21 cellular contexts compared by ENCODE assay signal in the genomic region with DNA sequence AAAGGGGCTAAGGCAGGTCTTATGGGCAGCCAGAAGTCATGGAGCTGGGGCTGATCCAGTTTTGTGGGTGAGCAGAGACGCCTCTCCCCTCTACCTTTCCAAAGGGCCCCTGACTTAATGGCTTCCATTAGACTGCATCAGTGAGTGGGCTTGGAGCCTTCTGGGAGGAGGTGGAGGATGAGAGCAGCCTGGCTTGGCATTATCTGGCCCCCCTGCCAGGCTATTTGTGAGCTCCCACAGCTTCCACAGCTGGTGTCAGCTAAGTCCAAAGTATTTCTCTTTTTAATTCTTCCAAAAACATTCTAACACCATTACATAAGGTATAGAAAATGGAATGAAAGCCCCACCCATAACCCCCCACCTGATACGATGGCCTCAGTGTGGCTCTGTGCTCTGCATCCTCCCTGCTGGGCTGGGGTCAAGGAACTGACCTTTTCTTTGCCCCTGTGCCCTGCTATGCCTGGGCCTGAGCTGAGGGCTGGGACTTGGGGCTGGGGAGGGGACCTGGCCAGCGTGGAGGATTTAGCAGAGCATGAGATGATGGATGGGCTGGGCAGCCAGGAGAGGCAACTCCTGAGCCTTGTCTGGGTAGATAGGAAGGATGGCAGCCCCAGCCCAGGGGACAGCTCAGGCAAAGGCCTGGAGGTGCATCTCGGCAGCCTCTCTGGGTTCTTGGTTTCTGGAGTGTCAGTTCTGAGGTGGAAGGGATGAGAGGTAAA. TPM values are rescaled to one million over a fixed set of nuclear protein-coding genes. Genes with fewer than 3 reads are reported as not detected.
A peak's percentile ranks its signal among the peaks of the same experiment; 100 is the strongest.
DNase-seq lines count a peak whose midpoint lies in the region; FAIRE-seq and TF ChIP-seq lines count a peak whose summit lies in the region.
"Had no signal": no experiment of that assay in that cellular context is flagged by ENCODE, and none has a peak within 500 bp of the region (broad histone marks: within the 10 kb centered on the region; RNA-seq: fewer than 3 reads in every experiment).

No MANE protein-coding gene starts in this region.

- H4K8ac ChIP-seq in mesendoderm (ENCODE audit: low read depth, low read length), result no peak overlapping the region

- H3K79me2 ChIP-seq in mesendoderm (ENCODE audit: control insufficient read depth, insufficient read depth, low read length), result no peaks in the 10 kb centered on the region

- no peaks in the 10 kb centered on the region for H3K79me1 ChIP-seq in mesendoderm (ENCODE audit: low read length)

- H3K27me3 ChIP-seq in mesendoderm (ENCODE audit: insufficient read depth, low read length, poor library complexity), result no peaks in the 10 kb centered on the region
- H3K27me3 ChIP-seq: body of pancreas, gastroesophageal sphincter had no signal

- H4K5ac ChIP-seq in mesendoderm (ENCODE audit: low read length), result no peak overlapping the region

- no peak overlapping the region for H2BK120ac ChIP-seq in mesendoderm (ENCODE audit: low read depth, low read length)

- H2AK5ac ChIP-seq in mesendoderm (ENCODE audit: low read length), result no peak overlapping the region

- H3K18ac ChIP-seq in mesendoderm (ENCODE audit: low read length), result no peak overlapping the region

- TF ChIP-seq POLR2A in H54 (IDR thresholded peaks at IDR 0.05; ENCODE audit: low read depth, low read length), result no peak

- no CpG with 5 or more reads among the region's 4 CpGs for WGBS in mesendoderm (ENCODE audit: extremely low coverage, insufficient coverage, low lambda C conversion rate)

- H3K27ac ChIP-seq in mesendoderm (ENCODE audit: low read depth, low read length), result no peak overlapping the region
- H3K27ac ChIP-seq: body of pancreas, gastroesophageal sphincter, lower lobe of right lung, prostate gland, thoracic aorta had no signal

- no peak overlapping the region for H2BK5ac ChIP-seq in mesendoderm (ENCODE audit: low read length)

- H3K56ac ChIP-seq in mesendoderm (ENCODE audit: low read length), result no peak overlapping the region

- H2BK15ac ChIP-seq in mesendoderm (replicated peaks; ENCODE audit: low read depth), result no peak overlapping the region

- H3K36me3 ChIP-seq in mesendoderm (ENCODE audit: control insufficient read depth, insufficient read depth, low read length), result no peaks in the 10 kb centered on the region
- H3K36me3 ChIP-seq: gastroesophageal sphincter, lower lobe of right lung, prostate gland, thoracic aorta had no signal

- peak; percentile 98 for FAIRE-seq in G401.6 (lab: Jason Lieb, UNC)
- FAIRE-seq in H54 (lab: Jason Lieb, UNC), result no peak
- FAIRE-seq: colon had no signal

- H3K4me1 ChIP-seq in mesendoderm (ENCODE audit: control insufficient read depth, low read depth, low read length), result peaks cover 2% of the 10 kb centered on the region
- H3K4me1 ChIP-seq: body of pancreas, lower lobe of right lung, prostate gland had no signal

- no peak overlapping the region for H3K9ac ChIP-seq in mesendoderm (ENCODE audit: low read length)

- H3K4me2 ChIP-seq in mesendoderm (ENCODE audit: low read length), result no peak overlapping the region

- no peak overlapping the region for H3K23ac ChIP-seq in mesendoderm (ENCODE audit: low read length)

- H3K4me3 ChIP-seq in mesendoderm (ENCODE audit: low read length), result no peak overlapping the region
- H3K4me3 ChIP-seq: body of pancreas, gastroesophageal sphincter, lower lobe of right lung, prostate gland, thoracic aorta had no signal

- H3K4ac ChIP-seq in mesendoderm (ENCODE audit: low read depth, low read length), result no peak overlapping the region

- DNase-seq in NCI-H69 (lab: John Stamatoyannopoulos, UW) (peak; percentile 41), mesendoderm (peak; percentile 22), H54 (ENCODE audit: insufficient read length, low spot score) (no peak)
- DNase-seq in stimulated activated CD4-positive, alpha-beta T cell treated with anti-CD3 and anti-CD28 coated beads, Interleukin-12 subunit alpha, Interleukin-12 subunit beta, amount 100 ng/mL, for 4 hours, result no peak
- no peak for DNase-seq in stimulated activated CD4-positive, alpha-beta T cell treated with anti-CD3 and anti-CD28 coated beads, Interleukin-1b, Interleukin-23, amount 100 ng/mL, for 48 hours
- DNase-seq: activated CD4-positive, alpha-beta memory T cell treated with anti-CD3 and anti-CD28 coated beads for 36 hours; activated effector memory CD4-positive, alpha-beta T cell treated with anti-CD3 and anti-CD28 coated beads, Interleukin-2, amount 50 U/mL, for 16 hours; body of pancreas; CD4-positive, alpha-beta T cell; islet precursor cell; Karpas-422; lower lobe of right lung; NCI-H187; NCI-H774; stimulated activated CD4-positive, alpha-beta T cell treated with anti-CD3 and anti-CD28 coated beads, Interleukin-2, amount 100 ng/mL, for 48 hours; stimulated activated naive CD4-positive, alpha-beta T cell treated with Interleukin-2 at 50 U/mL for 16 hours had no signal

RNA-seq across cellular contexts. Expression of a gene that starts 4.0 kb away (rescaled TPM):
- polyA plus RNA-seq in mesendoderm (2013, experiment 1 of 2), result 0.11 TPM
- polyA plus RNA-seq in mesendoderm (2013, experiment 2 of 2), result 0.27 TPM

RNA-seq across cellular contexts. Expression of a gene that starts 11.0 kb away (rescaled TPM):
- polyA plus RNA-seq in mesendoderm (2013, experiment 1 of 2), result 11.8 TPM
- polyA plus RNA-seq in mesendoderm (2013, experiment 2 of 2), result 11.9 TPM

RNA-seq across cellular contexts. Expression of a gene that starts 30.8 kb away (rescaled TPM):
- 21.8 TPM for polyA plus RNA-seq in mesendoderm (2013, experiment 1 of 2)
- polyA plus RNA-seq in mesendoderm (2013, experiment 2 of 2), result 21.7 TPM

RNA-seq across cellular contexts. Expression of a gene that starts 43.9 kb away (rescaled TPM):
- polyA plus RNA-seq in mesendoderm (2013, experiment 1 of 2), result not detected
- polyA plus RNA-seq in mesendoderm (2013, experiment 2 of 2), result not detected

RNA-seq across cellular contexts. Expression of a gene that starts 53.9 kb away (rescaled TPM):
- 53.0 TPM for polyA plus RNA-seq in mesendoderm (2013, experiment 1 of 2)
- polyA plus RNA-seq in mesendoderm (2013, experiment 2 of 2), result 54.6 TPM

Comparison
In these comparisons a context has a peak if more than half of its experiments do, and no peak if none do; other contexts are left out.
1. DNase-seq: peak in NCI-H69 (single experiment) and mesendoderm (single experiment); none in H54 (single experiment), stimulated activated CD4-positive, alpha-beta T cell treated with anti-CD3 and anti-CD28 coated beads, Interleukin-12 subunit alpha, Interleukin-12 subunit beta, amount 100 ng/mL, for 4 hours (single experiment) and stimulated activated CD4-positive, alpha-beta T cell treated with anti-CD3 and anti-CD28 coated beads, Interleukin-1b, Interleukin-23, amount 100 ng/mL, for 48 hours (single experiment).